1 cellular context compared by ENCODE assay signal in the genomic region with DNA sequence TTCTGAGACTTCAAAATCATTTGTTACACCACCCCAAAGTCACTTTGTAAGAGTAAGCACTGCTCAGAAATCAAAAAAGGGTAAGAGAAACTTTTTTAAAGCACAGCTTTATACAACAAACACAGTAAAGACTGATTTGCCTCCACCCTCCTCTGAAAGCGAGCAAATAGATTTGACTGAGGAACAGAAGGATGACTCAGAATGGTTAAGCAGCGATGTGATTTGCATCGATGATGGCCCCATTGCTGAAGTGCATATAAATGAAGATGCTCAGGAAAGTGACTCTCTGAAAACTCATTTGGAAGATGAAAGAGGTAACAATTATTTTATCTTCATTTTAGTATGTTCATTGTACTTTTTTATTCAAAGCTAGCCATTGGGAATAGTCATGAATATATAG.
TF ChIP-seq lines count a peak whose summit lies in the region.

No MANE protein-coding gene starts in this region.

TF ChIP-seq in HepG2, 621 proteins besides CTCF, POLR2A, EP300 and RAD21:
- TF ChIP-seq, protein P1, sequence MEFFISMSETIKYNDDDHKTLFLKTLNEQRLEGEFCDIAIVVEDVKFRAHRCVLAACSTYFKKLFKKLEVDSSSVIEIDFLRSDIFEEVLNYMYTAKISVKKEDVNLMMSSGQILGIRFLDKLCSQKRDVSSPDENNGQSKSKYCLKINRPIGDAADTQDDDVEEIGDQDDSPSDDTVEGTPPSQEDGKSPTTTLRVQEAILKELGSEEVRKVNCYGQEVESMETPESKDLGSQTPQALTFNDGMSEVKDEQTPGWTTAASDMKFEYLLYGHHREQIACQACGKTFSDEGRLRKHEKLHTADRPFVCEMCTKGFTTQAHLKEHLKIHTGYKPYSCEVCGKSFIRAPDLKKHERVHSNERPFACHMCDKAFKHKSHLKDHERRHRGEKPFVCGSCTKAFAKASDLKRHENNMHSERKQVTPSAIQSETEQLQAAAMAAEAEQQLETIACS (CRISPR knock-in tag; IDR thresholded peaks at IDR 0.05): no peak
- TF ChIP-seq, protein P2, sequence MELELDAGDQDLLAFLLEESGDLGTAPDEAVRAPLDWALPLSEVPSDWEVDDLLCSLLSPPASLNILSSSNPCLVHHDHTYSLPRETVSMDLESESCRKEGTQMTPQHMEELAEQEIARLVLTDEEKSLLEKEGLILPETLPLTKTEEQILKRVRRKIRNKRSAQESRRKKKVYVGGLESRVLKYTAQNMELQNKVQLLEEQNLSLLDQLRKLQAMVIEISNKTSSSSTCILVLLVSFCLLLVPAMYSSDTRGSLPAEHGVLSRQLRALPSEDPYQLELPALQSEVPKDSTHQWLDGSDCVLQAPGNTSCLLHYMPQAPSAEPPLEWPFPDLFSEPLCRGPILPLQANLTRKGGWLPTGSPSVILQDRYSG (CRISPR knock-in tag; IDR thresholded peaks at IDR 0.05): no peak
- TF ChIP-seq RORA (CRISPR knock-in tag; IDR thresholded peaks at IDR 0.05) (no peak), REXO4 (CRISPR knock-in tag; IDR thresholded peaks at IDR 0.05; ENCODE audit: borderline replicate concordance) (no peak), ZNF12 (CRISPR knock-in tag; IDR thresholded peaks at IDR 0.05) (no peak), MED1 (CRISPR knock-in tag; IDR thresholded peaks at IDR 0.05) (no peak)
- TF ChIP-seq, protein P3, sequence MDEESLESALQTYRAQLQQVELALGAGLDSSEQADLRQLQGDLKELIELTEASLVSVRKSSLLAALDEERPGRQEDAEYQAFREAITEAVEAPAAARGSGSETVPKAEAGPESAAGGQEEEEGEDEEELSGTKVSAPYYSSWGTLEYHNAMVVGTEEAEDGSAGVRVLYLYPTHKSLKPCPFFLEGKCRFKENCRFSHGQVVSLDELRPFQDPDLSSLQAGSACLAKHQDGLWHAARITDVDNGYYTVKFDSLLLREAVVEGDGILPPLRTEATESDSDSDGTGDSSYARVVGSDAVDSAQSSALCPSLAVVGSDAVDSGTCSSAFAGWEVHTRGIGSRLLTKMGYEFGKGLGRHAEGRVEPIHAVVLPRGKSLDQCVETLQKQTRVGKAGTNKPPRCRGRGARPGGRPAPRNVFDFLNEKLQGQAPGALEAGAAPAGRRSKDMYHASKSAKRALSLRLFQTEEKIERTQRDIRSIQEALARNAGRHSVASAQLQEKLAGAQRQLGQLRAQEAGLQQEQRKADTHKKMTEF (CRISPR knock-in tag; IDR thresholded peaks at IDR 0.05): no peak
